11 cellular contexts compared by ENCODE assay signal in genomic region chr22:31250740-31251330, GRCh38. TPM values are rescaled to one million over a fixed set of nuclear protein-coding genes. Genes with fewer than 3 reads are reported as not detected.
DNase-seq lines count a peak whose midpoint lies in the region; ATAC-seq and TF ChIP-seq lines count a peak whose summit lies in the region.
"Had no signal": no experiment of that assay in that cellular context is flagged by ENCODE, and none has a peak within 500 bp of the region (broad histone marks: within the 10 kb centered on the region; RNA-seq: fewer than 3 reads in every experiment).

No MANE protein-coding gene starts in this region.

- peak overlapping the region; percentile 86 for H3K27ac ChIP-seq in mammary epithelial cell (ENCODE audit: insufficient read depth, low read depth, low read length)
- peak overlapping the region; percentile 52 to 53 for H3K27ac ChIP-seq in left lung

- peaks cover 10% of the 10 kb centered on the region for H3K36me3 ChIP-seq in mammary epithelial cell (ENCODE audit: insufficient read depth, low read length)
- H3K36me3 ChIP-seq in left lung, result peaks cover 0 to 27% of the 10 kb centered on the region in 2 donors
- H3K36me3 ChIP-seq in H7 (replicated peaks; ENCODE audit: control insufficient read depth, insufficient read depth, low read length), result no peaks in the 10 kb centered on the region; the same call in none of the 2 replicates

- peak overlapping the region; percentile 85 for H3K4me2 ChIP-seq in mammary epithelial cell (ENCODE audit: insufficient read depth, low read depth, low read length)

- H3K4me3 Mint-ChIP-seq in stimulated activated naive B cell treated with anti-CD40 and anti-IgM and Interleukin-4, amounts not matched to agents 10 μg/mL and 1 μg/mL and 100 μg/mL, for 72 hours, result no peak overlapping the region
- H3K4me3 Mint-ChIP-seq: T-helper 1 cell treated with Interleukin-12 subunit alpha and Interleukin-12 subunit beta and Interleukin-4 antibody, amounts not matched to agents 30 μg/mL and 1 μg/mL, for 36 hours had no signal

- WGBS in mammary epithelial cell (ENCODE audit: low coverage, missing lambda C conversion rate), result 0% methylated on average over 3 of the region's 4 CpGs

- peaks cover 60% of the 10 kb centered on the region for H3K4me1 ChIP-seq in mammary epithelial cell (ENCODE audit: insufficient read depth, low read length)
- peaks cover 40 to 79% of the 10 kb centered on the region in 2 donors for H3K4me1 ChIP-seq in left lung

- DNase-seq in NB4 (ENCODE audit: low read depth) (peak; percentile 42), mammary epithelial cell (peak; percentile 56), left lung (no peak), GM13977 (ENCODE audit: low spot score) (no peak), H7 (no peak)
- no peak for DNase-seq in stimulated activated naive B cell treated with anti-CD40 and anti-IgM and Interleukin-4, amounts not matched to agents 10 μg/mL and 1 μg/mL and 100 μg/mL, for 72 hours
- DNase-seq in stimulated activated CD4-positive, alpha-beta T cell treated with anti-CD3 and anti-CD28 coated beads, Interleukin-4, amount 100 ng/mL, for 1 hour, result no peak
- DNase-seq: NCI-H748 treated with DMSO at 0.1 percent for 48 hours, posterior cingulate gyrus had no signal

- ATAC-seq in left lung, result no peak
- ATAC-seq in stimulated activated naive B cell treated with anti-CD40 and anti-IgM and Interleukin-4, amounts not matched to agents 10 μg/mL and 1 μg/mL and 100 μg/mL, for 72 hours (replicated peaks), result no peak
- ATAC-seq in GM18502 (IDR thresholded peaks at IDR 0.05; ENCODE audit: poor library complexity, unreplicated experiment), result no peak

- in situ Hi-C loops in mammary epithelial cell (cut with MboI; ENCODE audit: low sequenced_read_pairs in 2 of 2) (no loop called here), GM13977 (cut with MboI; ENCODE audit: low pct_unique_long_range_greater_than_20kb, low sequenced_read_pairs, unreplicated experiment) (no loop called here)

- H3K79me2 ChIP-seq in mammary epithelial cell (ENCODE audit: insufficient read depth, low read length), result peaks cover 97% of the 10 kb centered on the region

- dilution Hi-C loops in mammary epithelial cell (cut with HindIII; ENCODE audit: low sequenced_read_pairs), result no loop called here

- TF ChIP-seq POLR2A in NB4 (IDR thresholded peaks at IDR 0.05; ENCODE audit: extremely low read depth, insufficient read length), result no peak

- no peaks in the 10 kb centered on the region for H3K27me3 ChIP-seq in mammary epithelial cell (ENCODE audit: insufficient read depth, low read length)
- H3K27me3 ChIP-seq in left lung, result no peaks in the 10 kb centered on the region
- no peaks in the 10 kb centered on the region for H3K27me3 ChIP-seq in H7 (ENCODE audit: control insufficient read depth, insufficient read depth, low read length)

- H3K36me3 Mint-ChIP-seq in stimulated activated naive B cell treated with anti-CD40 and anti-IgM and Interleukin-4, amounts not matched to agents 10 μg/mL and 1 μg/mL and 100 μg/mL, for 72 hours, result peaks cover 4 to 6% of the 10 kb centered on the region in 2 donors

- TF ChIP-seq CTCF in NB4 (IDR thresholded peaks at IDR 0.05; ENCODE audit: low read depth, low read length), result no peak
- no peak for TF ChIP-seq CTCF in mammary epithelial cell (conservative IDR thresholded peaks at IDR 0.05 in 1 of 2, IDR thresholded peaks at IDR 0.05 in 1 of 2; ENCODE audit: extremely low read depth in 1 of 2, insufficient read depth in 1 of 2, low read depth in 1 of 2, low read length in 2 of 2)
- no peak for TF ChIP-seq CTCF in left lung (IDR thresholded peaks at IDR 0.05)
- no peak for TF ChIP-seq CTCF in GM13977 (IDR thresholded peaks at IDR 0.05; ENCODE audit: extremely low read depth, insufficient read depth, missing control alignments)

- H3K4me1 Mint-ChIP-seq in stimulated activated naive B cell treated with anti-CD40 and anti-IgM and Interleukin-4, amounts not matched to agents 10 μg/mL and 1 μg/mL and 100 μg/mL, for 72 hours, result peaks cover 14 to 24% of the 10 kb centered on the region in 2 donors

- no peaks in the 10 kb centered on the region for H3K9me3 Mint-ChIP-seq in stimulated activated naive B cell treated with anti-CD40 and anti-IgM and Interleukin-4, amounts not matched to agents 10 μg/mL and 1 μg/mL and 100 μg/mL, for 72 hours
- H3K9me3 Mint-ChIP-seq: T-helper 1 cell treated with Interleukin-12 subunit alpha and Interleukin-12 subunit beta and Interleukin-4 antibody, amounts not matched to agents 30 μg/mL and 1 μg/mL, for 36 hours had no signal

- H3K9ac ChIP-seq in mammary epithelial cell (ENCODE audit: insufficient read depth, low read length), result peak overlapping the region; percentile 86

- H4K20me1 ChIP-seq in mammary epithelial cell (ENCODE audit: insufficient read depth, low read length), result no peaks in the 10 kb centered on the region

- H3K27ac Mint-ChIP-seq in stimulated activated naive B cell treated with anti-CD40 and anti-IgM and Interleukin-4, amounts not matched to agents 10 μg/mL and 1 μg/mL and 100 μg/mL, for 72 hours, result peak overlapping the region; percentile 62
- H3K27ac Mint-ChIP-seq: T-helper 1 cell treated with Interleukin-12 subunit alpha and Interleukin-12 subunit beta and Interleukin-4 antibody, amounts not matched to agents 30 μg/mL and 1 μg/mL, for 36 hours had no signal

- no TSS peak for BruUV-seq in mammary epithelial cell (replicated peaks; lab: Mats Ljungman, UMichigan)

- peak overlapping the region; percentile 23 for H2AFZ ChIP-seq in mammary epithelial cell (ENCODE audit: low read depth, low read length)

- H3K9me3 ChIP-seq in mammary epithelial cell (replicated peaks; ENCODE audit: insufficient read depth, low read length), result no peaks in the 10 kb centered on the region
- no peaks in the 10 kb centered on the region for H3K9me3 ChIP-seq in left lung

- CTCF ChIA-PET in mammary epithelial cell (lab: Charles Lee; ENCODE audit: low non-redundant PET), result interaction anchor here (1.1 kb wide), 1 partner anchor 22 kb away, joined by 5 read pairs; no protein-coding TSS in a partner anchor

- H3K4me3 ChIP-seq in NB4 (ENCODE audit: low read depth, low read length) (no peak overlapping the region), mammary epithelial cell (replicated peaks in 1 of 3; ENCODE audit: insufficient read depth in 1 of 3, low read depth in 2 of 3, low read length in 3 of 3) (peak overlapping the region; percentile 70 to 94 (median 82)), left lung (no peak overlapping the region), H7 (ENCODE audit: insufficient read depth, low read depth, low read length) (no peak overlapping the region)

- no peaks in the 10 kb centered on the region for H3K27me3 Mint-ChIP-seq in stimulated activated naive B cell treated with anti-CD40 and anti-IgM and Interleukin-4, amounts not matched to agents 10 μg/mL and 1 μg/mL and 100 μg/mL, for 72 hours

- intact Hi-C loops in mammary epithelial cell (cut with micrococcal nuclease), result loop anchor here (5.0 kb wide), 1 partner anchor 74 kb away; no protein-coding TSS in a partner anchor
- intact Hi-C loops in left lung (cut with DNase I), result no loop called here

RNA-seq across cellular contexts. Expression of gene LIMK2, which starts 38.7 kb away (rescaled TPM):
- total RNA-seq in mammary epithelial cell (100 to 1,000 TPM; 176 to 484 TPM), left lung (10 to 100 TPM; 68.7 to 87.6 TPM)
- 25.9 TPM for polyA plus RNA-seq in mammary epithelial cell
- 123 TPM for polyA minus RNA-seq in mammary epithelial cell
- total RNA-seq in H7 (2014; rRNA removed; shearing (Covaris generic)), result 22.4 and 24.2 TPM in 2 replicates

RNA-seq across cellular contexts. Expression of gene PIK3IP1, which starts 41.5 kb away (rescaled TPM):
- total RNA-seq in mammary epithelial cell, result 10 to 100 TPM in 1 of 2 donors, 1 to 10 TPM in 1; 2.9 to 14.2 TPM
- polyA plus RNA-seq in mammary epithelial cell, result 2.8 TPM
- 0.31 TPM for polyA minus RNA-seq in mammary epithelial cell
- 10 to 100 TPM; 12.8 to 41.5 TPM for total RNA-seq in left lung
- total RNA-seq in H7 (2014; rRNA removed; shearing (Covaris generic)), result 0.76 and 3.9 TPM in 2 replicates

Comparison
In these comparisons a context has a peak if more than half of its experiments do, and no peak if none do; other contexts are left out.
1. DNase-seq: peak in NB4 (single experiment) and mammary epithelial cell (single experiment); none in left lung (0 of 2), stimulated activated naive B cell treated with anti-CD40 and anti-IgM and Interleukin-4, amounts not matched to agents 10 μg/mL and 1 μg/mL and 100 μg/mL, for 72 hours (single experiment), GM13977 (single experiment), H7 (single experiment) and stimulated activated CD4-positive, alpha-beta T cell treated with anti-CD3 and anti-CD28 coated beads, Interleukin-4, amount 100 ng/mL, for 1 hour (single experiment).
2. H3K4me3 ChIP-seq: peak in mammary epithelial cell (3 of 3); none in NB4 (single experiment), left lung (0 of 2) and H7 (single experiment).